8 cellular contexts compared by ENCODE assay signal in genomic region chr6:100229512-100229911, GRCh38.
DNase-seq lines count a peak whose midpoint lies in the region; TF ChIP-seq lines count a peak whose summit lies in the region.

No MANE protein-coding gene starts in this region.

- peaks cover 47% of the 10 kb centered on the region for H3K4me1 Mint-ChIP-seq in osteocyte (ENCODE audit: unreplicated experiment)

- no peaks in the 10 kb centered on the region for H3K27me3 Mint-ChIP-seq in osteocyte (ENCODE audit: unreplicated experiment)

- TF ChIP-seq CTCF in NB4 (IDR thresholded peaks at IDR 0.05; ENCODE audit: low read depth, low read length) (no peak), osteocyte (IDR thresholded peaks at IDR 0.05) (no peak), adrenal gland (IDR thresholded peaks at IDR 0.05) (no peak)

- H3K9me3 ChIP-seq in ectodermal cell (ENCODE audit: control insufficient read depth, low read length): no peaks in the 10 kb centered on the region
- H3K9me3 ChIP-seq in adrenal gland (replicated peaks in 1 of 3): no peaks in the 10 kb centered on the region

- H3K4me3 Mint-ChIP-seq in osteocyte (ENCODE audit: unreplicated experiment): peak overlapping the region; percentile 67

- WGBS in ectodermal cell, 2 experiments: 72 to 79% methylated on average over 5 of the region's 5 CpGs
- WGBS in adrenal gland, 4 donors: 78 to 88% (median 84%) methylated on average over 5 of the region's 5 CpGs

- H3K4me1 ChIP-seq in ectodermal cell (ENCODE audit: control insufficient read depth, insufficient read depth, low read length): peaks cover 21% of the 10 kb centered on the region
- H3K4me1 ChIP-seq in adrenal gland (replicated peaks in 1 of 2): peaks cover 0 to 7% of the 10 kb centered on the region in 2 donors

- peak overlapping the region; percentile 64 for H3K27ac ChIP-seq in ectodermal cell (ENCODE audit: insufficient read depth, low read depth, low read length, poor library complexity, severe bottlenecking)
- no peak overlapping the region for H3K27ac ChIP-seq in adrenal gland

- H3K36me3 ChIP-seq in ectodermal cell (ENCODE audit: control insufficient read depth, insufficient read depth, low read length): no peaks in the 10 kb centered on the region
- H3K36me3 ChIP-seq in adrenal gland (replicated peaks in 1 of 2): no peaks in the 10 kb centered on the region

- intact Hi-C loops in adrenal gland (cut with DNase I): no loop called here

- H3K4me3 ChIP-seq in NB4 (ENCODE audit: low read depth, low read length) (peak overlapping the region; percentile 51), ectodermal cell (ENCODE audit: insufficient read depth, low read depth, low read length) (no peak overlapping the region), adrenal gland (peak overlapping the region in 1 of 4 donors; percentile 63)

- peak overlapping the region; percentile 93 for H3K27ac Mint-ChIP-seq in osteocyte (ENCODE audit: unreplicated experiment)

- TF ChIP-seq POLR2A in NB4 (IDR thresholded peaks at IDR 0.05; ENCODE audit: extremely low read depth, insufficient read length): no peak
- no peak for TF ChIP-seq POLR2A in adrenal gland (IDR thresholded peaks at IDR 0.05)

- no peaks in the 10 kb centered on the region for H3K9me3 Mint-ChIP-seq in osteocyte (ENCODE audit: unreplicated experiment)

- no peaks in the 10 kb centered on the region for H3K36me3 Mint-ChIP-seq in osteocyte (ENCODE audit: unreplicated experiment)

- peaks cover 11% of the 10 kb centered on the region for H3K27me3 ChIP-seq in ectodermal cell (ENCODE audit: control insufficient read depth, insufficient read depth, low read length, poor library complexity, severe bottlenecking)
- H3K27me3 ChIP-seq in adrenal gland: no peaks in the 10 kb centered on the region

- DNase-seq in DMS53 treated with DMSO at 0.1 percent for 48 hours (lab: John Stamatoyannopoulos, UW; ENCODE audit: unreplicated experiment): peak; percentile 45
- DNase-seq in NB4 (ENCODE audit: low read depth): no peak
- DNase-seq in osteocyte (ENCODE audit: extremely low spot score, unreplicated experiment): no peak
- DNase-seq in adrenal gland: no peak
- DNase-seq in activated gamma-delta T cell treated with Interleukin-2 at 50 U/mL for 16 hours: no peak
- DNase-seq in ecto neural progenitor cell (ENCODE audit: low spot score): no peak
- DNase-seq in hepatic stellate cell (ENCODE audit: low spot score): no peak
